Comparison of ENCODE assay signal across 23 cellular contexts in the genomic region with DNA sequence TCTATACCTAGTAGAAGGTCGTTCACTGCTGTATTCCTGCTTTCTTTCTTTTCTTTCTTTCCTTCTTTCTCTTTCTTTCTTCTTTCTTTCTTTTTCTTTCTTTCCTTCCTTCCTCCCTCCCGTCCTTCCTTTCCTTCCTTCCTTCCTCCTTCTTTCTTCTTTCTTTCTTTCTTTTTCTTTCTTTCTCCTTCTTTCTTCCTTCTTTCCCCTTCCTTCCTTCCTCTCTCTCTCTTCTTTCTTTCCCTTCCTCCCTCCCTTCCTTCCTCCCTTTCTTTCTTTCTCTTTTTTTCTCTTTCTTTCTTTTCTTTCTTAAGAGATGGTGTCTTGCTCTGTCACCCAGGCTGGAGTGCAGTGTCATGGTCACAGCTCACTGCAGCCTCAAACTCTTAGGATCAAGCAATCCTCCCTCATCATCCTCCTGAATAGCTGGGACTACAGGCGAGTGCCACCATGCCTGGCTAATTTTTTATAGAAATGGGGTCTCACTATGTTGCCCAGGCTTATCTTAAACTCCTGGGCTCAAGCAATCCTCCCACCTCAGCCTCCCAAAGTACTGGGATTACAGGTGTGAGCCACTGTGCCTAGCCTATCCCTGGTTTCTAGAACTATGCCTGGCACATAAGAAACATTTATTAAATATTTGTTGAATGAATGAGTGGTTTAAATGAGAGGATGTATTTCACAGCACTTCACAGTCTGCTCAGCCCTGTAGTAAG. TPM values are rescaled to one million over a fixed set of nuclear protein-coding genes. Genes with fewer than 3 reads are reported as not detected.
DNase-seq lines count a peak whose midpoint lies in the region; ATAC-seq and TF ChIP-seq lines count a peak whose summit lies in the region.
"Had no signal": no experiment of that assay in that cellular context is flagged by ENCODE, and none has a peak within 500 bp of the region (broad histone marks: within the 10 kb centered on the region; RNA-seq: fewer than 3 reads in every experiment).

No MANE protein-coding gene starts in this region.

- ATAC-seq in natural killer cell treated with Interleukin-12 subunit alpha and Interleukin-12 subunit beta and Interleukin-15 and Interleukin-18, amount 100 ng/mL, for 72 hours: no peak
- ATAC-seq in natural killer cell (no peak), naive B cell (ENCODE audit: low read depth in 2 of 2) (no peak)
- no peak for ATAC-seq in stimulated activated effector memory CD8-positive, alpha-beta T cell treated with anti-CD3 and anti-CD28 coated beads, Interleukin-12 subunit alpha, Interleukin-12 subunit beta, amount 100 ng/mL, for 72 hours
- ATAC-seq: Right ventricle myocardium inferior had no signal

- H3K4me1 Mint-ChIP-seq in natural killer cell treated with Interleukin-12 subunit alpha and Interleukin-12 subunit beta and Interleukin-15 and Interleukin-18, amount 100 ng/mL, for 72 hours (ENCODE audit: low read depth in 2 of 2): peaks cover 8 to 11% of the 10 kb centered on the region in 2 donors
- peaks cover 4 to 5% of the 10 kb centered on the region in 2 donors for H3K4me1 Mint-ChIP-seq in natural killer cell
- peaks cover 24% of the 10 kb centered on the region for H3K4me1 Mint-ChIP-seq in activated T-helper 1 cell treated with anti-CD3 and anti-CD28 coated beads, Interleukin-12 subunit alpha, Interleukin-12 subunit beta, Interleukin-2, Interleukin-4 antibody, amounts not matched to agents 30 ng/mL and 10 ng/mL and 1 ng/mL, durations not matched to agents 14 hours and 24 hours and 36 hours (ENCODE audit: low read depth)
- H3K4me1 Mint-ChIP-seq in naive B cell: peaks cover 11 to 24% (median 16%) of the 10 kb centered on the region in 3 donors
- peaks cover 6% of the 10 kb centered on the region for H3K4me1 Mint-ChIP-seq in stimulated activated effector memory CD8-positive, alpha-beta T cell treated with anti-CD3 and anti-CD28 coated beads, Interleukin-12 subunit alpha, Interleukin-12 subunit beta, amount 100 ng/mL, for 72 hours

- H3K4me3 Mint-ChIP-seq in natural killer cell treated with Interleukin-12 subunit alpha and Interleukin-12 subunit beta and Interleukin-15 and Interleukin-18, amount 100 ng/mL, for 72 hours: peak overlapping the region; percentile 16
- H3K4me3 Mint-ChIP-seq in natural killer cell: no peak overlapping the region
- peak overlapping the region; percentile 8 for H3K4me3 Mint-ChIP-seq in activated T-helper 1 cell treated with anti-CD3 and anti-CD28 coated beads, Interleukin-12 subunit alpha, Interleukin-12 subunit beta, Interleukin-2, Interleukin-4 antibody, amounts not matched to agents 30 ng/mL and 10 ng/mL and 1 ng/mL, durations not matched to agents 14 hours and 24 hours and 36 hours
- peak overlapping the region in 5 of 8 donors; percentile 5 to 77 (median 49) for H3K4me3 Mint-ChIP-seq in naive B cell
- H3K4me3 Mint-ChIP-seq in stimulated activated effector memory CD8-positive, alpha-beta T cell treated with anti-CD3 and anti-CD28 coated beads, Interleukin-12 subunit alpha, Interleukin-12 subunit beta, amount 100 ng/mL, for 72 hours: no peak overlapping the region

- no peaks in the 10 kb centered on the region for H3K9me3 Mint-ChIP-seq in natural killer cell treated with Interleukin-12 subunit alpha and Interleukin-12 subunit beta and Interleukin-15 and Interleukin-18, amount 100 ng/mL, for 72 hours
- no peaks in the 10 kb centered on the region for H3K9me3 Mint-ChIP-seq in natural killer cell
- no peaks in the 10 kb centered on the region for H3K9me3 Mint-ChIP-seq in activated T-helper 1 cell treated with anti-CD3 and anti-CD28 coated beads, Interleukin-12 subunit alpha, Interleukin-12 subunit beta, Interleukin-2, Interleukin-4 antibody, amounts not matched to agents 30 ng/mL and 10 ng/mL and 1 ng/mL, durations not matched to agents 14 hours and 24 hours and 36 hours
- no peaks in the 10 kb centered on the region for H3K9me3 Mint-ChIP-seq in naive B cell
- H3K9me3 Mint-ChIP-seq in stimulated activated effector memory CD8-positive, alpha-beta T cell treated with anti-CD3 and anti-CD28 coated beads, Interleukin-12 subunit alpha, Interleukin-12 subunit beta, amount 100 ng/mL, for 72 hours: no peaks in the 10 kb centered on the region

- no peak overlapping the region for H3K27ac Mint-ChIP-seq in natural killer cell treated with Interleukin-12 subunit alpha and Interleukin-12 subunit beta and Interleukin-15 and Interleukin-18, amount 100 ng/mL, for 72 hours
- no peak overlapping the region for H3K27ac Mint-ChIP-seq in natural killer cell
- no peak overlapping the region for H3K27ac Mint-ChIP-seq in activated T-helper 1 cell treated with anti-CD3 and anti-CD28 coated beads, Interleukin-12 subunit alpha, Interleukin-12 subunit beta, Interleukin-2, Interleukin-4 antibody, amounts not matched to agents 30 ng/mL and 10 ng/mL and 1 ng/mL, durations not matched to agents 14 hours and 24 hours and 36 hours
- peak overlapping the region in 3 of 6 donors; percentile 40 to 88 (median 82) for H3K27ac Mint-ChIP-seq in naive B cell
- no peak overlapping the region for H3K27ac Mint-ChIP-seq in stimulated activated effector memory CD8-positive, alpha-beta T cell treated with anti-CD3 and anti-CD28 coated beads, Interleukin-12 subunit alpha, Interleukin-12 subunit beta, amount 100 ng/mL, for 72 hours

- TF ChIP-seq CTCF in natural killer cell (IDR thresholded peaks at IDR 0.05): no peak

- no peaks in the 10 kb centered on the region for H3K36me3 Mint-ChIP-seq in natural killer cell treated with Interleukin-12 subunit alpha and Interleukin-12 subunit beta and Interleukin-15 and Interleukin-18, amount 100 ng/mL, for 72 hours
- H3K36me3 Mint-ChIP-seq in natural killer cell (no peaks in the 10 kb centered on the region), naive B cell (no peaks in the 10 kb centered on the region)
- peaks cover 7% of the 10 kb centered on the region for H3K36me3 Mint-ChIP-seq in activated T-helper 1 cell treated with anti-CD3 and anti-CD28 coated beads, Interleukin-12 subunit alpha, Interleukin-12 subunit beta, Interleukin-2, Interleukin-4 antibody, amounts not matched to agents 30 ng/mL and 10 ng/mL and 1 ng/mL, durations not matched to agents 14 hours and 24 hours and 36 hours (ENCODE audit: low read depth)
- H3K36me3 Mint-ChIP-seq in stimulated activated effector memory CD8-positive, alpha-beta T cell treated with anti-CD3 and anti-CD28 coated beads, Interleukin-12 subunit alpha, Interleukin-12 subunit beta, amount 100 ng/mL, for 72 hours: peaks cover 6% of the 10 kb centered on the region

- H3K27me3 Mint-ChIP-seq in natural killer cell treated with Interleukin-12 subunit alpha and Interleukin-12 subunit beta and Interleukin-15 and Interleukin-18, amount 100 ng/mL, for 72 hours: peaks cover 19 to 21% of the 10 kb centered on the region in 2 donors
- H3K27me3 Mint-ChIP-seq in natural killer cell (ENCODE audit: low read depth in 2 of 2) (peaks cover 16 to 17% of the 10 kb centered on the region in 2 donors), naive B cell (peaks cover 11 to 42% (median 29%) of the 10 kb centered on the region in 3 donors)
- H3K27me3 Mint-ChIP-seq in activated T-helper 1 cell treated with anti-CD3 and anti-CD28 coated beads, Interleukin-12 subunit alpha, Interleukin-12 subunit beta, Interleukin-2, Interleukin-4 antibody, amounts not matched to agents 30 ng/mL and 10 ng/mL and 1 ng/mL, durations not matched to agents 14 hours and 24 hours and 36 hours (ENCODE audit: insufficient read depth): peaks cover 28% of the 10 kb centered on the region

- intact Hi-C loops in natural killer cell (cut with micrococcal nuclease): loop anchor here (10.0 kb wide), 1 partner anchor 273 kb away; no protein-coding TSS in a partner anchor
- intact Hi-C loops in activated T-helper 1 cell treated with anti-CD3 and anti-CD28 coated beads, Interleukin-12 subunit alpha, Interleukin-12 subunit beta, Interleukin-2, Interleukin-4 antibody, amounts not matched to agents 30 ng/mL and 10 ng/mL and 1 ng/mL, durations not matched to agents 14 hours and 24 hours and 36 hours (cut with micrococcal nuclease): no loop called here

- DNase-seq in natural killer cell treated with Interleukin-12 subunit alpha and Interleukin-12 subunit beta and Interleukin-15 and Interleukin-18, amount 100 ng/mL, for 72 hours (ENCODE audit: low spot score): no peak
- DNase-seq in natural killer cell (no peak), naive B cell (no peak), OCI-M1 (lab: John Stamatoyannopoulos, UW) (no peak), COR-L47 (lab: John Stamatoyannopoulos, UW) (no peak)
- DNase-seq in activated T-helper 1 cell treated with anti-CD3 and anti-CD28 coated beads, Interleukin-12 subunit alpha, Interleukin-12 subunit beta, Interleukin-2, Interleukin-4 antibody, amounts not matched to agents 30 ng/mL and 10 ng/mL and 1 ng/mL, durations not matched to agents 14 hours and 24 hours and 36 hours (ENCODE audit: low spot score): no peak
- DNase-seq in stimulated activated effector memory CD8-positive, alpha-beta T cell treated with anti-CD3 and anti-CD28 coated beads, Interleukin-12 subunit alpha, Interleukin-12 subunit beta, amount 100 ng/mL, for 72 hours (ENCODE audit: low spot score in 2 of 2): no peak
- DNase-seq: C1 segment of cervical spinal cord, DMS153, DND-41, KBM-7, NCI-H1105, NCI-H1436 treated with DMSO at 0.1 percent for 48 hours, NCI-H187 treated with DMSO at 0.1 percent for 48 hours, NCI-H2107, NCI-H524, NCI-H774, PC-9 had no signal

RNA-seq across cellular contexts. Expression of a gene that starts 2.6 kb away (rescaled TPM):
- 10 to 100 TPM; 15.0 to 32.5 TPM for total RNA-seq in natural killer cell treated with Interleukin-12 subunit alpha and Interleukin-12 subunit beta and Interleukin-15 and Interleukin-18, amount 100 ng/mL, for 72 hours
- 10 to 100 TPM in 1 of 3 donors, 1 to 10 TPM in 2; 6.1 to 10.2 (median 8.0) TPM for total RNA-seq in natural killer cell
- total RNA-seq in activated T-helper 1 cell treated with anti-CD3 and anti-CD28 coated beads, Interleukin-12 subunit alpha, Interleukin-12 subunit beta, Interleukin-2, Interleukin-4 antibody, amounts not matched to agents 30 ng/mL and 10 ng/mL and 1 ng/mL, durations not matched to agents 14 hours and 24 hours and 36 hours: 65.8 and 71.6 TPM in 2 replicates
- polyA plus RNA-seq in naive B cell (ENCODE audit: low read depth in 6 of 6): 100 to 1,000 TPM; 101 to 176 (median 133) TPM

RNA-seq across cellular contexts. Expression of a gene that starts 11.4 kb away (rescaled TPM):
- under 1 TPM; 0.75 to 0.81 TPM for total RNA-seq in natural killer cell treated with Interleukin-12 subunit alpha and Interleukin-12 subunit beta and Interleukin-15 and Interleukin-18, amount 100 ng/mL, for 72 hours
- total RNA-seq in natural killer cell: under 1 TPM in 1 of 3 donors, not detected in 2; 0.07 TPM
- 1.7 and 2.0 TPM in 2 replicates for total RNA-seq in activated T-helper 1 cell treated with anti-CD3 and anti-CD28 coated beads, Interleukin-12 subunit alpha, Interleukin-12 subunit beta, Interleukin-2, Interleukin-4 antibody, amounts not matched to agents 30 ng/mL and 10 ng/mL and 1 ng/mL, durations not matched to agents 14 hours and 24 hours and 36 hours
- not detected for polyA plus RNA-seq in naive B cell (ENCODE audit: low read depth in 6 of 6)
- total RNA-seq: A673, MCF 10A, RPMI7951, SK-MEL-5 had no signal

RNA-seq across cellular contexts. Expression of a gene that starts 49.9 kb away (rescaled TPM):
- total RNA-seq in natural killer cell treated with Interleukin-12 subunit alpha and Interleukin-12 subunit beta and Interleukin-15 and Interleukin-18, amount 100 ng/mL, for 72 hours: 10 to 100 TPM; 41.5 to 85.8 TPM
- total RNA-seq in natural killer cell: 10 to 100 TPM; 73.1 to 85.7 (median 73.9) TPM
- total RNA-seq in activated T-helper 1 cell treated with anti-CD3 and anti-CD28 coated beads, Interleukin-12 subunit alpha, Interleukin-12 subunit beta, Interleukin-2, Interleukin-4 antibody, amounts not matched to agents 30 ng/mL and 10 ng/mL and 1 ng/mL, durations not matched to agents 14 hours and 24 hours and 36 hours: 38.9 and 42.2 TPM in 2 replicates
- 10 to 100 TPM in 3 of 6 donors, 1 to 10 TPM in 3; 1.2 to 16.5 (median 9.5) TPM for polyA plus RNA-seq in naive B cell (ENCODE audit: low read depth in 6 of 6)

Comparison
In these comparisons a context has a peak if more than half of its experiments do, and no peak if none do; other contexts are left out.
1. H3K4me3 Mint-ChIP-seq: peak in natural killer cell treated with Interleukin-12 subunit alpha and Interleukin-12 subunit beta and Interleukin-15 and Interleukin-18, amount 100 ng/mL, for 72 hours (single experiment), activated T-helper 1 cell treated with anti-CD3 and anti-CD28 coated beads, Interleukin-12 subunit alpha, Interleukin-12 subunit beta, Interleukin-2, Interleukin-4 antibody, amounts not matched to agents 30 ng/mL and 10 ng/mL and 1 ng/mL, durations not matched to agents 14 hours and 24 hours and 36 hours (single experiment) and naive B cell (5 of 8); none in natural killer cell (single experiment) and stimulated activated effector memory CD8-positive, alpha-beta T cell treated with anti-CD3 and anti-CD28 coated beads, Interleukin-12 subunit alpha, Interleukin-12 subunit beta, amount 100 ng/mL, for 72 hours (single experiment).